ENCODE assay signal across 8 cellular contexts in the genomic region with DNA sequence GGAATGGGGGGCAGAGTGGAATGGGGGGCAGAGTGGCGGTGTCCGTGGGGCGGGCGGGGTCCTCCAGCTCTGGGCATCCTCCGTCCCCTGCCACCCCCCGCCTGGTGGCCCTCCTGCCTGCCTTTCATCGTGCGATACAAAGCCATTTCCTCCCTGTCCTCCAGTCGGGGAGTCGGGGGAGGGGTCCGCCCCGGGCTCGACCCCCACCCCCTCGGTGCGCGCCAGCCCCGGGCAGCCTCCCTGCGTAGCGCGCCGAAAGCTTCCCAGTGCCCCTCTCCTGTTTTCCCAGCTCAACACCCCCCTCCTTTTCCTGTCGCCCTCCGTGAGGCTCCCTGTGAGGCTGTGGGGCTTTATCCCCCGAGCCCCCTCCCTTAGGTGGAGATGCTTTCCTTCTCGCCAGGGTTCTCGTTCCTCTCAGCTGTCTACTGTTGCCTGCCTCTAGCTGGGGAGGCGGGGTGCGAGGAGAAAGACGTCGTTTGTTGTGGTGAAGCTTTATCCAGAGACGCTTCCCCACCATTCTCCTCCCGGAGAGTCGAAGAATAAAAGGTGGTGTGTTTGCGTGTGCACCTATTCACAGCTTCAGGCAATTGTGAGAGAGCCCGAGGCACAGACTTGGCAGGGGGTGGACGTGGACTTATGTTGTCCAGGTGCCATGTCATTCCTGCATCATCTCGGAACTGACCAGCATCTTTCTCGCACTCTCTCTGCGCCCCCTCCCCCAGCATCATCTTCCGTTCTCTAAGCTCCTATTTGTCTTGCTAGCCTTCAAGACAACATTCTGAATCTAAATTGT. TPM values are rescaled to one million over a fixed set of nuclear protein-coding genes. Genes with fewer than 3 reads are reported as not detected.
DNase-seq lines count a peak whose midpoint lies in the region; ATAC-seq and TF ChIP-seq lines count a peak whose summit lies in the region.

No MANE protein-coding gene starts in this region.

- H3K4me1 Mint-ChIP-seq in activated T-helper 17 cell treated with anti-CD3 and anti-CD28 coated beads, Interleukin-2, amount 50 U/mL, for 72 hours = peaks cover 14% of the 10 kb centered on the region
- H3K4me1 Mint-ChIP-seq in osteocyte (ENCODE audit: unreplicated experiment) = peaks cover 14% of the 10 kb centered on the region

- no peaks in the 10 kb centered on the region for H3K9me3 Mint-ChIP-seq in activated T-helper 17 cell treated with anti-CD3 and anti-CD28 coated beads, Interleukin-2, amount 50 U/mL, for 72 hours
- no peaks in the 10 kb centered on the region for H3K9me3 Mint-ChIP-seq in osteocyte (ENCODE audit: unreplicated experiment)

- peak overlapping the region; percentile 82 for H3K4me3 Mint-ChIP-seq in activated T-helper 17 cell treated with anti-CD3 and anti-CD28 coated beads, Interleukin-2, amount 50 U/mL, for 72 hours
- peak overlapping the region; percentile 78 for H3K4me3 Mint-ChIP-seq in osteocyte (ENCODE audit: unreplicated experiment)

- no peaks in the 10 kb centered on the region for H3K36me3 Mint-ChIP-seq in activated T-helper 17 cell treated with anti-CD3 and anti-CD28 coated beads, Interleukin-2, amount 50 U/mL, for 72 hours (ENCODE audit: low read depth)
- no peaks in the 10 kb centered on the region for H3K36me3 Mint-ChIP-seq in osteocyte (ENCODE audit: unreplicated experiment)

- peak overlapping the region; percentile 55 for H3K27ac Mint-ChIP-seq in activated T-helper 17 cell treated with anti-CD3 and anti-CD28 coated beads, Interleukin-2, amount 50 U/mL, for 72 hours
- peak overlapping the region; percentile 33 for H3K27ac Mint-ChIP-seq in osteocyte (ENCODE audit: unreplicated experiment)

- peak; percentile 15 for DNase-seq in Caki2 (ENCODE audit: low read depth)
- peak; percentile 7 for DNase-seq in HuH-7.5 (ENCODE audit: low spot score)
- DNase-seq in germinal center (ENCODE audit: low spot score) = peak; percentile 7
- no peak for DNase-seq in osteocyte (ENCODE audit: extremely low spot score, unreplicated experiment)
- DNase-seq in SW 1271 (lab: John Stamatoyannopoulos, UW) = no peak

- no peak for TF ChIP-seq CTCF in osteocyte (IDR thresholded peaks at IDR 0.05)

- ATAC-seq in activated T-helper 17 cell treated with anti-CD3 and anti-CD28 coated beads, Interleukin-2, amount 50 U/mL, for 72 hours (replicated peaks) = no peak
- ATAC-seq in HG02623 (IDR thresholded peaks at IDR 0.05; ENCODE audit: unreplicated experiment) = no peak
- ATAC-seq in GM18870 (IDR thresholded peaks at IDR 0.05; ENCODE audit: unreplicated experiment) = no peak

- in situ Hi-C loops in Caki2 (cut with HindIII; ENCODE audit: low pct_unique_long_range_greater_than_20kb, low sequenced_read_pairs) = no loop called here

- peaks cover 14% of the 10 kb centered on the region for H3K27me3 Mint-ChIP-seq in activated T-helper 17 cell treated with anti-CD3 and anti-CD28 coated beads, Interleukin-2, amount 50 U/mL, for 72 hours
- peaks cover 35% of the 10 kb centered on the region for H3K27me3 Mint-ChIP-seq in osteocyte (ENCODE audit: unreplicated experiment)

RNA-seq across cellular contexts. Expression of gene DNM3, which starts 0.8 kb away (rescaled TPM):
- 1.7 TPM in 1 of 2 replicates, not detected in the other for total RNA-seq in Caki2 (2014; rRNA removed; shearing (Covaris generic); ENCODE audit: low replicate concordance)
- 1 to 10 TPM; 3.0 to 5.8 TPM for total RNA-seq in activated T-helper 17 cell treated with anti-CD3 and anti-CD28 coated beads, Interleukin-2, amount 50 U/mL, for 72 hours
- 3.4 and 3.7 TPM in 2 replicates for total RNA-seq in osteocyte

Comparison
In these comparisons a context has a peak if more than half of its experiments do, and no peak if none do; other contexts are left out.
1. DNase-seq: peak in Caki2 (single experiment), HuH-7.5 (single experiment) and germinal center (single experiment); none in osteocyte (single experiment) and SW 1271 (0 of 2).